11 cellular contexts compared by ENCODE assay signal in genomic region chr11:120956710-120957500, GRCh38.
DNase-seq lines count a peak whose midpoint lies in the region; ATAC-seq, FAIRE-seq and TF ChIP-seq lines count a peak whose summit lies in the region.
"Had no signal": no experiment of that assay in that cellular context is flagged by ENCODE, and none has a peak within 500 bp of the region (broad histone marks: within the 10 kb centered on the region; RNA-seq: fewer than 3 reads in every experiment).

No MANE protein-coding gene starts in this region.

- H2AFZ ChIP-seq in keratinocyte (ENCODE audit: control insufficient read depth, low read length): peak overlapping the region; percentile 51

- H3K36me3 ChIP-seq in keratinocyte (ENCODE audit: control insufficient read depth in 2 of 2, extremely low read depth in 1 of 2, insufficient read depth in 2 of 2, low read length in 2 of 2): no peaks in the 10 kb centered on the region
- H3K36me3 ChIP-seq: left lung had no signal

- no peaks in the 10 kb centered on the region for H4K20me1 ChIP-seq in keratinocyte (ENCODE audit: control insufficient read depth, extremely low read depth, insufficient read depth, low read length)

- H3K9me3 ChIP-seq in keratinocyte (ENCODE audit: control insufficient read depth, low read depth, low read length): no peaks in the 10 kb centered on the region
- H3K9me3 ChIP-seq: left lung had no signal

- DNase-seq in SKM-1 treated with dmso at 0.1 percent for 144 hours (lab: John Stamatoyannopoulos, UW; ENCODE audit: unreplicated experiment): peak; percentile 16
- no peak for DNase-seq in SKM-1 (lab: John Stamatoyannopoulos, UW; ENCODE audit: unreplicated experiment)
- peak; percentile 3 to 22 for DNase-seq in HL-60 (ENCODE audit: low read depth in 1 of 2, low spot score in 1 of 2)
- peak in 1 of 2 donors; percentile 8 for DNase-seq in activated T-cell treated with anti-CD3 and anti-CD28 coated beads, Interleukin-2, amount 50 U/mL, for 72 hours
- no peak for DNase-seq in keratinocyte (ENCODE audit: low read depth, low spot score)
- DNase-seq in NCI-H748 treated with DMSO at 0.1 percent for 48 hours (lab: John Stamatoyannopoulos, UW): no peak
- DNase-seq: GOT3, left lung, occipital lobe had no signal

- H3K79me2 ChIP-seq in keratinocyte (ENCODE audit: control insufficient read depth, insufficient read depth, low read length): no peaks in the 10 kb centered on the region

- peaks cover 10% of the 10 kb centered on the region for H3K4me1 ChIP-seq in keratinocyte (ENCODE audit: control insufficient read depth, extremely low read depth, insufficient read depth, low read length)

- H3K9me1 ChIP-seq in keratinocyte (ENCODE audit: control insufficient read depth, extremely low read depth, insufficient read depth, low read length): no peaks in the 10 kb centered on the region

- no peaks in the 10 kb centered on the region for H3K9me3 Mint-ChIP-seq in activated T-cell treated with anti-CD3 and anti-CD28 coated beads, Interleukin-2, amount 50 U/mL, for 72 hours

- ATAC-seq in activated T-cell treated with anti-CD3 and anti-CD28 coated beads, Interleukin-2, amount 50 U/mL, for 72 hours (replicated peaks in 1 of 2): peak; percentile 36 to 66
- ATAC-seq in GM21423 (IDR thresholded peaks at IDR 0.05; ENCODE audit: unreplicated experiment): no peak
- ATAC-seq in HG03460 (IDR thresholded peaks at IDR 0.05; ENCODE audit: unreplicated experiment): no peak
- ATAC-seq: left lung had no signal

- peaks cover 7% of the 10 kb centered on the region for H3K27me3 Mint-ChIP-seq in activated T-cell treated with anti-CD3 and anti-CD28 coated beads, Interleukin-2, amount 50 U/mL, for 72 hours (ENCODE audit: low read depth)

- dilution Hi-C loops in keratinocyte (cut with MboI; ENCODE audit: extremely low pct_ligation_motif_present, low sequenced_read_pairs): no loop called here

- no peak overlapping the region for H3K4me2 ChIP-seq in keratinocyte (ENCODE audit: control insufficient read depth, extremely low read depth, insufficient read depth, low read depth, low read length)

- no peak overlapping the region for H3K9ac ChIP-seq in keratinocyte (ENCODE audit: control insufficient read depth, extremely low read depth, insufficient read depth, low read length)

- H3K27ac ChIP-seq in HL-60 (replicated peaks) (no peak overlapping the region), keratinocyte (ENCODE audit: control insufficient read depth, insufficient read depth, low read length) (no peak overlapping the region)
- H3K27ac ChIP-seq: left lung had no signal

- H3K27me3 ChIP-seq in HL-60 (ENCODE audit: insufficient read depth, poor library complexity, severe bottlenecking) (peaks cover 2% of the 10 kb centered on the region), keratinocyte (ENCODE audit: control insufficient read depth, extremely low read depth, insufficient read depth, low read length) (no peaks in the 10 kb centered on the region)

- no peaks in the 10 kb centered on the region for H3K36me3 Mint-ChIP-seq in activated T-cell treated with anti-CD3 and anti-CD28 coated beads, Interleukin-2, amount 50 U/mL, for 72 hours (ENCODE audit: insufficient read depth in 2 of 2)

- H3K27ac Mint-ChIP-seq in activated T-cell treated with anti-CD3 and anti-CD28 coated beads, Interleukin-2, amount 50 U/mL, for 72 hours: peak overlapping the region; percentile 3

- FAIRE-seq in keratinocyte (lab: Jason Lieb, UNC): peak; percentile 49

- no peak overlapping the region for H3K4me3 Mint-ChIP-seq in activated T-cell treated with anti-CD3 and anti-CD28 coated beads, Interleukin-2, amount 50 U/mL, for 72 hours

- TF ChIP-seq CTCF in HL-60 (IDR thresholded peaks at IDR 0.05; ENCODE audit: insufficient read depth, low read length): no peak
- no peak for TF ChIP-seq CTCF in keratinocyte (optimal IDR thresholded peaks at IDR 0.05 in 1 of 3, IDR thresholded peaks at IDR 0.05 in 1 of 3, conservative IDR thresholded peaks at IDR 0.05 in 1 of 3; ENCODE audit: extremely low read depth in 1 of 3, insufficient read depth in 2 of 3, low read length in 3 of 3)

- H3K4me1 Mint-ChIP-seq in activated T-cell treated with anti-CD3 and anti-CD28 coated beads, Interleukin-2, amount 50 U/mL, for 72 hours (ENCODE audit: low read depth): peaks cover 18% of the 10 kb centered on the region

- H3K4me3 ChIP-seq in HL-60 (replicated peaks; ENCODE audit: insufficient read depth, low read length) (no peak overlapping the region), keratinocyte (ENCODE audit: control insufficient read depth in 2 of 3, extremely low read depth in 1 of 3, insufficient read depth in 2 of 3, low read depth in 1 of 3, low read length in 3 of 3) (no peak overlapping the region)
- H3K4me3 ChIP-seq: left lung had no signal

Comparison
In these comparisons a context has a peak if more than half of its experiments do, and no peak if none do; other contexts are left out.
1. DNase-seq: peak in SKM-1 treated with dmso at 0.1 percent for 144 hours (single experiment) and HL-60 (2 of 2); none in SKM-1 (single experiment), keratinocyte (single experiment) and NCI-H748 treated with DMSO at 0.1 percent for 48 hours (single experiment).
2. ATAC-seq: peak in activated T-cell treated with anti-CD3 and anti-CD28 coated beads, Interleukin-2, amount 50 U/mL, for 72 hours (2 of 2); none in GM21423 (single experiment) and HG03460 (single experiment).